ENCODE assay signal across 24 cellular contexts in the genomic region with DNA sequence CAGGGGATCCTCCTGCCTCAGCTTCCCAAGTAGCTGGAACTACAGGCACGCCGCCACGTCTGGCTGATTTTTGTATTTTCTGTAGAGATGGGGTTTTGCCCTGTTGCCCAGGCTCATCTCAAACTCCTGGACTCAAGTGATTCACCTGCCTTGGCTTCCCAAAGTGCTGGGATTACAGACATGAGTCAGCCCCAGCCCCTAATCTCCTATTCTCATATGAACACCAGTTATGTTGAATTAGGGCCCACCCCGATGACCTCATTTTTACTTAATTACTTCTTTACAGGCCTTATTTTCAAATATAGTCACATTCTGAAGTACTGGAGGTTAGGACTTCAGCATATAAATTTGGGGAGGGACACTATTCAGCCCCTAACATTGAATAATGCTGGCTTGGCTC. TPM values are rescaled to one million over a fixed set of nuclear protein-coding genes. Genes with fewer than 3 reads are reported as not detected.
DNase-seq lines count a peak whose midpoint lies in the region; TF ChIP-seq lines count a peak whose summit lies in the region.
"Had no signal": no experiment of that assay in that cellular context is flagged by ENCODE, and none has a peak within 500 bp of the region (broad histone marks: within the 10 kb centered on the region; RNA-seq: fewer than 3 reads in every experiment).

No MANE protein-coding gene starts in this region.

- H3K4me3 ChIP-seq in HEK293 (ENCODE audit: low read depth, low read length) (no peak overlapping the region), PC-9 (no peak overlapping the region), fibroblast of mammary gland (ENCODE audit: control insufficient read depth, low read depth, low read length) (no peak overlapping the region), skeletal muscle tissue (ENCODE audit: low read length in 3 of 3) (no peak overlapping the region), transverse colon (no peak overlapping the region)
- H3K4me3 ChIP-seq: SK-N-MC had no signal

- TF ChIP-seq POLR2A in transverse colon (IDR thresholded peaks at IDR 0.05), result no peak

- H3K4me2 ChIP-seq in PC-9, result peak overlapping the region; percentile 17; the same call in 1 of the 2 replicates

- WGBS in transverse colon (ENCODE audit: low coverage in 1 of 2), 2 donors, result 86 to 95% methylated on average over 1 to 4 of the region's 4 CpGs

- CTCF ChIA-PET in HEK293 (lab: Yijun Ruan, JAX), result no interaction called here
- CTCF ChIA-PET in PC-9 (lab: Charles Lee), result no interaction called here

- H3K9ac ChIP-seq in skeletal muscle tissue (ENCODE audit: low read depth in 1 of 3, low read length in 3 of 3), result peak overlapping the region in 1 of 3 donors; percentile 51

- H3K79me2 ChIP-seq in PC-9 (ENCODE audit: low read depth), result peaks cover 99% of the 10 kb centered on the region

- H3K36me3 ChIP-seq in HEK293 (ENCODE audit: control insufficient read depth in 2 of 2, insufficient read depth in 1 of 2, low read length in 2 of 2) (no peaks in the 10 kb centered on the region), PC-9 (ENCODE audit: low read depth) (no peaks in the 10 kb centered on the region), skeletal muscle tissue (ENCODE audit: control insufficient read depth in 3 of 3, insufficient read depth in 3 of 3, low read length in 3 of 3) (no peaks in the 10 kb centered on the region), transverse colon (no peaks in the 10 kb centered on the region)

- no peak overlapping the region for H3K27ac Mint-ChIP-seq in glutamatergic neuron (ENCODE audit: unreplicated experiment)
- H3K27ac Mint-ChIP-seq: HFFc6; natural killer cell; stimulated activated naive B cell treated with anti-CD40 and anti-IgM and Interleukin-4, amounts not matched to agents 10 μg/mL and 1 μg/mL and 100 μg/mL, for 72 hours; T-helper 17 cell had no signal

- H4K20me1 ChIP-seq in PC-9 (ENCODE audit: insufficient read depth), result no peaks in the 10 kb centered on the region

- H3K27me3 ChIP-seq in PC-9 (ENCODE audit: insufficient read depth, low read depth), result no peaks in the 10 kb centered on the region
- H3K27me3 ChIP-seq in skeletal muscle tissue (ENCODE audit: control insufficient read depth in 3 of 3, insufficient read depth in 3 of 3, low read length in 3 of 3), result no peaks in the 10 kb centered on the region
- no peaks in the 10 kb centered on the region for H3K27me3 ChIP-seq in transverse colon

- no peak for TF ChIP-seq EP300 in transverse colon (IDR thresholded peaks at IDR 0.05; ENCODE audit: low read depth)

- no peaks in the 10 kb centered on the region for H3K4me1 ChIP-seq in HEK293 (ENCODE audit: control insufficient read depth, insufficient read depth, low read length)
- H3K4me1 ChIP-seq in PC-9 (replicated peaks; ENCODE audit: insufficient read depth), result peaks cover 66% of the 10 kb centered on the region
- H3K4me1 ChIP-seq in skeletal muscle tissue (ENCODE audit: control insufficient read depth in 3 of 3, insufficient read depth in 3 of 3, low read length in 3 of 3), result peaks cover 41 to 55% (median 42%) of the 10 kb centered on the region in 3 donors
- H3K4me1 ChIP-seq in transverse colon, result peaks cover 17 to 45% (median 21%) of the 10 kb centered on the region in 4 donors

- no peaks in the 10 kb centered on the region for H3K36me3 Mint-ChIP-seq in glutamatergic neuron (ENCODE audit: unreplicated experiment)
- H3K36me3 Mint-ChIP-seq: natural killer cell; stimulated activated naive B cell treated with anti-CD40 and anti-IgM and Interleukin-4, amounts not matched to agents 10 μg/mL and 1 μg/mL and 100 μg/mL, for 72 hours had no signal

- no TSS peak for BruUV-seq in PC-9 (replicated peaks; lab: Mats Ljungman, UMichigan)

- POLR2A ChIA-PET in HEK293 (lab: Yijun Ruan, JAX), result no interaction called here
- POLR2A ChIA-PET in PC-9 (lab: Charles Lee; ENCODE audit: unreplicated experiment), result no interaction called here

- no peaks in the 10 kb centered on the region for H3K9me2 ChIP-seq in PC-9 (ENCODE audit: insufficient read depth)

- no peaks in the 10 kb centered on the region for H3K9me3 Mint-ChIP-seq in glutamatergic neuron (ENCODE audit: unreplicated experiment)
- H3K9me3 Mint-ChIP-seq: natural killer cell; stimulated activated naive B cell treated with anti-CD40 and anti-IgM and Interleukin-4, amounts not matched to agents 10 μg/mL and 1 μg/mL and 100 μg/mL, for 72 hours had no signal

- DNase-seq in PC-9 (no peak), fibroblast of mammary gland (ENCODE audit: low read depth) (peak; percentile 38), kidney glomerular epithelial cell (lab: John Stamatoyannopoulos, UW) (no peak), transverse colon (no peak), glutamatergic neuron (no peak)
- DNase-seq: activated CD4-positive, alpha-beta T cell treated with anti-CD3 and anti-CD28 coated beads for 48 hours; activated naive CD4-positive, alpha-beta T cell treated with anti-CD3 and anti-CD28 coated beads, Interleukin-2, amount 50 U/mL, for 16 hours; anterior cingulate cortex; caudate nucleus; HFFc6; midbrain; natural killer cell; NCI-H146; NCI-H2171 treated with DMSO at 0.1 percent for 48 hours; NCI-H526 treated with DMSO at 0.1 percent for 48 hours; retina; RPMI8226; stimulated activated CD4-positive, alpha-beta T cell treated with anti-CD3 and anti-CD28 coated beads, Interleukin-12 subunit alpha, Interleukin-12 subunit beta, amount 100 ng/mL, for 4 hours; stimulated activated CD4-positive, alpha-beta T cell treated with anti-CD3 and anti-CD28 coated beads, Interleukin-4, amount 100 ng/mL, for 24 hours; stimulated activated naive B cell treated with anti-CD40 and anti-IgM and Interleukin-4, amounts not matched to agents 10 μg/mL and 1 μg/mL and 100 μg/mL, for 72 hours; T-helper 17 cell had no signal

- H3K4me1 Mint-ChIP-seq in glutamatergic neuron (ENCODE audit: low read depth, unreplicated experiment), result peaks cover 3% of the 10 kb centered on the region
- H3K4me1 Mint-ChIP-seq: natural killer cell had no signal

- H3K9me3 ChIP-seq in HEK293 (ENCODE audit: control insufficient read depth, insufficient read depth, low read depth, low read length) (no peaks in the 10 kb centered on the region), PC-9 (ENCODE audit: insufficient read depth, low read depth) (no peaks in the 10 kb centered on the region; the same call in 1 of the 2 replicates), skeletal muscle tissue (ENCODE audit: control insufficient read depth in 3 of 3, low read length in 3 of 3) (no peaks in the 10 kb centered on the region), transverse colon (no peaks in the 10 kb centered on the region)

- peaks cover 33% of the 10 kb centered on the region for H3F3A ChIP-seq in PC-9 (ENCODE audit: insufficient read depth, low read depth)

- H3K27me3 Mint-ChIP-seq in glutamatergic neuron (ENCODE audit: unreplicated experiment), result no peaks in the 10 kb centered on the region
- H3K27me3 Mint-ChIP-seq: stimulated activated naive B cell treated with anti-CD40 and anti-IgM and Interleukin-4, amounts not matched to agents 10 μg/mL and 1 μg/mL and 100 μg/mL, for 72 hours; T-helper 17 cell had no signal

- intact Hi-C loops in PC-9 (cut with micrococcal nuclease; ENCODE audit: unreplicated experiment), result loop anchor here (5.0 kb wide), 1 partner anchor 51 kb away; a partner anchor contains a TSS
- intact Hi-C loops in transverse colon (cut with DNase I; ENCODE audit: low total_unique reads), result no loop called here

- in situ Hi-C loops in transverse colon (cut with MboI; ENCODE audit: low pct_ligation_motif_present in 1 of 4, low pct_unique_long_range_greater_than_20kb in 1 of 4, low sequenced_read_pairs in 3 of 4), result no loop called here

- H2AFZ ChIP-seq in PC-9, result no peak overlapping the region

- H3K27ac ChIP-seq in HEK293 (ENCODE audit: extremely low read depth, low read depth, low read length) (no peak overlapping the region), PC-9 (peak overlapping the region; percentile 45; the same call in 1 of the 2 replicates), skeletal muscle tissue (ENCODE audit: low read depth, low read length) (peak overlapping the region; percentile 54), transverse colon (peak overlapping the region in 1 of 4 donors; percentile 0)
- H3K27ac ChIP-seq: SK-N-MC had no signal

- no peak for TF ChIP-seq CTCF in HEK293 (tag by site-specific recombination; IDR thresholded peaks at IDR 0.05)
- no peak for TF ChIP-seq CTCF in PC-9 (conservative IDR thresholded peaks at IDR 0.05)
- no peak for TF ChIP-seq CTCF in fibroblast of mammary gland (conservative IDR thresholded peaks at IDR 0.05; ENCODE audit: control insufficient read depth, insufficient read depth, low read depth, low read length)
- no peak for TF ChIP-seq CTCF in transverse colon (IDR thresholded peaks at IDR 0.05)
- no peak for TF ChIP-seq CTCF in glutamatergic neuron (IDR thresholded peaks at IDR 0.05; ENCODE audit: partially characterized antibody, unreplicated experiment)

- H3K4me3 Mint-ChIP-seq in glutamatergic neuron (ENCODE audit: unreplicated experiment), result no peak overlapping the region
- H3K4me3 Mint-ChIP-seq: HFFc6; natural killer cell; stimulated activated naive B cell treated with anti-CD40 and anti-IgM and Interleukin-4, amounts not matched to agents 10 μg/mL and 1 μg/mL and 100 μg/mL, for 72 hours; T-helper 17 cell had no signal

TF ChIP-seq in HEK293, 187 proteins besides CTCF, POLR2A, EP300 and RAD21 (continues in another document):
- no peak for TF ChIP-seq ZNF214 (tag by site-specific recombination; IDR thresholded peaks at IDR 0.05; ENCODE audit: borderline replicate concordance)
- TF ChIP-seq, protein P1, sequence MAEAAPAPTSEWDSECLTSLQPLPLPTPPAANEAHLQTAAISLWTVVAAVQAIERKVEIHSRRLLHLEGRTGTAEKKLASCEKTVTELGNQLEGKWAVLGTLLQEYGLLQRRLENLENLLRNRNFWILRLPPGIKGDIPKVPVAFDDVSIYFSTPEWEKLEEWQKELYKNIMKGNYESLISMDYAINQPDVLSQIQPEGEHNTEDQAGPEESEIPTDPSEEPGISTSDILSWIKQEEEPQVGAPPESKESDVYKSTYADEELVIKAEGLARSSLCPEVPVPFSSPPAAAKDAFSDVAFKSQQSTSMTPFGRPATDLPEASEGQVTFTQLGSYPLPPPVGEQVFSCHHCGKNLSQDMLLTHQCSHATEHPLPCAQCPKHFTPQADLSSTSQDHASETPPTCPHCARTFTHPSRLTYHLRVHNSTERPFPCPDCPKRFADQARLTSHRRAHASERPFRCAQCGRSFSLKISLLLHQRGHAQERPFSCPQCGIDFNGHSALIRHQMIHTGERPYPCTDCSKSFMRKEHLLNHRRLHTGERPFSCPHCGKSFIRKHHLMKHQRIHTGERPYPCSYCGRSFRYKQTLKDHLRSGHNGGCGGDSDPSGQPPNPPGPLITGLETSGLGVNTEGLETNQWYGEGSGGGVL (tag by site-specific recombination; IDR thresholded peaks at IDR 0.05), result 0 out of 2 replicates have a peak, but pooled peaks have one; percentile 12

RNA-seq across cellular contexts. Expression of a gene that starts 49.2 kb away (rescaled TPM):
- 64.4 and 79.3 TPM in 2 replicates for total RNA-seq in PC-9 (2021)
- 7.8 TPM for total RNA-seq in skeletal muscle tissue
- total RNA-seq in transverse colon, result 10 to 100 TPM; 28.5 to 58.4 (median 40.4) TPM
- total RNA-seq in glutamatergic neuron (ENCODE audit: unreplicated experiment), result 55.3 TPM
